In the genomic region with DNA sequence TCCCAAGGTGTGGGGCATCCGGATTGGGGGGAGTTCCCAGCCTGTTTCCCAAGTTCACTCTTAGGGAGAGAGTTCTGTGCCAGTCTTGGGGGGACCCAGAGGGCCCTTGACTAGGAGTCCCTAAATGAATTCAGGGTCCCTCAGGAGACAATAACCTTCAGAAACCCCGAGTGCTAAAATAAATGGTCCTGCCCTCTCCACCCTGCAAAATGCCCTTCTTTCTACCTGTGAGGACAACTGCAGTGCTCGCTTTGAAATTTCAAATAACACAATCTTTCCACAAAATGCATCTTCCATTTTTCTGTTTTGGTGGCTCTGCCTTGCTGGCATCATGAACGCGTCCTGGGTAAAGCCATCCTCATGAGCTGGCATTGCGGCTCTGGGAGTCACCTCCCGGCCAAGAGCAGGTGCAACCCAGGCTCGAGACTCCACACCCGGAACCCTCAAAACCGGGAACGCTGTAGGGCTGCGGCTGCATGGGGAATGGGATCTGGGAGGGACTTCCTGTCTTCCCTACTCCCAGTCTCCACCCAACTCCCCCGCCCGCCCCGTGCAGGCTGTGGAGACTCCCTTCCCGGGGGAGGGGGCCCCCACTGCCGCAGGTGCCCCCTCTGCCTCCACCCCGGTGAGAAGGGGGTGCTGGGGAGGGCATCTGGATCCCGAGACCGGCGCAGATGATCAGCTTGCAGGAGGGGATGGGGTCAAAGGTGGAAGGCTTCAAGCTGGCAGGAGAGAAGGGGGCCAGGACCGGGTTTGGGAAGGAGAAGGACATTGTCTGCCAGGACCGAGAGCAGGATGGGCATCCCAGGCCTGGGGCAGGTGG, we compare ENCODE assay signal across 1 cellular context.
TF ChIP-seq lines count a peak whose summit lies in the region.

Gene ZNF205, plus strand, starts transcription at position 529 of the 823 bp plus-strand sequence. CDS start 845 bp downstream, outside the sequence.

TF ChIP-seq in HepG2, 621 proteins besides CTCF, POLR2A, EP300 and RAD21 (continued from another document and continues in another):
- TF ChIP-seq ZNF512B (CRISPR knock-in tag; IDR thresholded peaks at IDR 0.05; ENCODE audit: borderline replicate concordance) (no peak), ZBTB25 (CRISPR knock-in tag; IDR thresholded peaks at IDR 0.05) (peak; percentile 85; the same call in 1 of the 2 replicates), TMF1 (CRISPR knock-in tag; IDR thresholded peaks at IDR 0.05; ENCODE audit: low read depth) (no peak), XBP1 (CRISPR knock-in tag; IDR thresholded peaks at IDR 0.05) (no peak), THAP9 (CRISPR knock-in tag; IDR thresholded peaks at IDR 0.05; ENCODE audit: borderline replicate concordance) (no peak; the same call in 1 of the 2 replicates), SRSF1 (optimal IDR thresholded peaks at IDR 0.05; ENCODE audit: low read depth, low read length) (peak; percentile 65), ZNF775 (CRISPR knock-in tag; IDR thresholded peaks at IDR 0.05; ENCODE audit: borderline replicate concordance) (no peak), KMT2B (CRISPR knock-in tag; IDR thresholded peaks at IDR 0.05) (peak; percentile 91), ZFAT (CRISPR knock-in tag; conservative IDR thresholded peaks at IDR 0.05) (no peak), IRX3 (CRISPR knock-in tag; IDR thresholded peaks at IDR 0.05; ENCODE audit: borderline replicate concordance, low read depth) (no peak), ZFP62 (CRISPR knock-in tag; IDR thresholded peaks at IDR 0.05) (no peak), FOXA3 (CRISPR knock-in tag; IDR thresholded peaks at IDR 0.05) (peak; percentile 73; the same call in 1 of the 2 replicates), IRF2 (CRISPR knock-in tag; IDR thresholded peaks at IDR 0.05) (peak; percentile 94), GPBP1L1 (CRISPR knock-in tag; IDR thresholded peaks at IDR 0.05) (no peak), PRDM15 (CRISPR knock-in tag; IDR thresholded peaks at IDR 0.05) (no peak), CBFB (CRISPR knock-in tag; IDR thresholded peaks at IDR 0.05) (peak; percentile 67; the same call in 1 of the 2 replicates), KLF15 (CRISPR knock-in tag; IDR thresholded peaks at IDR 0.05; ENCODE audit: borderline replicate concordance) (no peak), ZNF788 (CRISPR knock-in tag; IDR thresholded peaks at IDR 0.05; ENCODE audit: borderline replicate concordance) (peak; percentile 95; the same call in 1 of the 2 replicates), PAX8 (CRISPR knock-in tag; IDR thresholded peaks at IDR 0.05; ENCODE audit: borderline replicate concordance) (0 out of 2 replicates have a peak, but pooled peaks have one; percentile 59), ZNF143 (CRISPR knock-in tag; IDR thresholded peaks at IDR 0.05) (peak; percentile 67), ZNF343 (CRISPR knock-in tag; IDR thresholded peaks at IDR 0.05) (peak; percentile 91; the same call in 1 of the 2 replicates), ATF2 (CRISPR knock-in tag; IDR thresholded peaks at IDR 0.05) (peak; percentile 78; the same call in 1 of the 2 replicates), ZNF674 (CRISPR knock-in tag; IDR thresholded peaks at IDR 0.05; ENCODE audit: low read depth) (no peak), ZNF614 (CRISPR knock-in tag; IDR thresholded peaks at IDR 0.05; ENCODE audit: borderline replicate concordance) (no peak), MEF2D (CRISPR knock-in tag; IDR thresholded peaks at IDR 0.05) (peak; percentile 74), SMAD1 (CRISPR knock-in tag; IDR thresholded peaks at IDR 0.05; ENCODE audit: borderline replicate concordance, low read depth) (no peak), SOX5 (CRISPR knock-in tag; IDR thresholded peaks at IDR 0.05; ENCODE audit: borderline replicate concordance) (no peak; the same call in 1 of the 2 replicates), CHCHD3 (CRISPR knock-in tag; IDR thresholded peaks at IDR 0.05) (no peak), ATM (IDR thresholded peaks at IDR 0.05; ENCODE audit: borderline replicate concordance) (no peak), ZMYM4 (CRISPR knock-in tag; IDR thresholded peaks at IDR 0.05) (peak; percentile 64)
- TF ChIP-seq, protein P1, sequence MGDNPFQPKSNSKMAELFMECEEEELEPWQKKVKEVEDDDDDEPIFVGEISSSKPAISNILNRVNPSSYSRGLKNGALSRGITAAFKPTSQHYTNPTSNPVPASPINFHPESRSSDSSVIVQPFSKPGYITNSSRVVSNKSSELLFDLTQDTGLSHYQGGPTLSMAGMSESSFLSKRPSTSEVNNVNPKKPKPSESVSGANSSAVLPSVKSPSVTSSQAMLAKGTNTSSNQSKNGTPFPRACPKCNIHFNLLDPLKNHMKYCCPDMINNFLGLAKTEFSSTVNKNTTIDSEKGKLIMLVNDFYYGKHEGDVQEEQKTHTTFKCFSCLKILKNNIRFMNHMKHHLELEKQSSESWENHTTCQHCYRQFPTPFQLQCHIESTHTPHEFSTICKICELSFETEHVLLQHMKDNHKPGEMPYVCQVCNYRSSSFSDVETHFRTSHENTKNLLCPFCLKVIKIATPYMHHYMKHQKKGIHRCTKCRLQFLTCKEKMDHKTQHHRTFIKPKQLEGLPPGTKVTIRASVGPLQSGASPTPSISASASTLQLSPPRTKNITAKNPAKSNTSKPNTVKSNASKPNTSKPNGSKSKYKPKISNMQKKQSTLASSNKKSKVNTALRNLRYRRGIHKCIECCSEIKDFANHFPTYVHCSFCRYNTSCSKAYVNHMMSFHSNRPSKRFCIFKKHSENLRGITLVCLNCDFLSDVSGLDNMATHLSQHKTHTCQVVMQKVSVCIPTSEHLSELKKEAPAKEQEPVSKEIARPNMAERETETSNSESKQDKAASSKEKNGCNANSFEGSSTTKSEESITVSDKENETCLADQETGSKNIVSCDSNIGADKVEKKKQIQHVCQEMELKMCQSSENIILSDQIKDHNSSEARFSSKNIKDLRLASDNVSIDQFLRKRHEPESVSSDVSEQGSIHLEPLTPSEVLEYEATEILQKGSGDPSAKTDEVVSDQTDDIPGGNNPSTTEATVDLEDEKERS (CRISPR knock-in tag; IDR thresholded peaks at IDR 0.05): peak; percentile 82; the same call in 1 of the 2 replicates
- TF ChIP-seq, protein P2, sequence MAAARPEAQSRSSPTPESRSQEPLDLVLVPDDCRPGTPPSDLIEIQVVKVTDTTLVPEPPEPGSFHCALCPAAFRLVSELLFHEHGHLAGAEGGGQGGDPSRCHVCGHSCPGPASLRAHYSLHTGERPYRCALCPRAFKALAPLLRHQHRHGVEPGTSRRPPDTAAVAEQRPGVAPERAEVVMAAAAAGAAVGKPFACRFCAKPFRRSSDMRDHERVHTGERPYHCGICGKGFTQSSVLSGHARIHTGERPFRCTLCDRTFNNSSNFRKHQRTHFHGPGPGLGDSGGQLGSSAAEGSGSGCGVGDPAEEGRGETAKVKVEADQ (CRISPR knock-in tag; IDR thresholded peaks at IDR 0.05; ENCODE audit: borderline replicate concordance): no peak
- TF ChIP-seq, protein P3, sequence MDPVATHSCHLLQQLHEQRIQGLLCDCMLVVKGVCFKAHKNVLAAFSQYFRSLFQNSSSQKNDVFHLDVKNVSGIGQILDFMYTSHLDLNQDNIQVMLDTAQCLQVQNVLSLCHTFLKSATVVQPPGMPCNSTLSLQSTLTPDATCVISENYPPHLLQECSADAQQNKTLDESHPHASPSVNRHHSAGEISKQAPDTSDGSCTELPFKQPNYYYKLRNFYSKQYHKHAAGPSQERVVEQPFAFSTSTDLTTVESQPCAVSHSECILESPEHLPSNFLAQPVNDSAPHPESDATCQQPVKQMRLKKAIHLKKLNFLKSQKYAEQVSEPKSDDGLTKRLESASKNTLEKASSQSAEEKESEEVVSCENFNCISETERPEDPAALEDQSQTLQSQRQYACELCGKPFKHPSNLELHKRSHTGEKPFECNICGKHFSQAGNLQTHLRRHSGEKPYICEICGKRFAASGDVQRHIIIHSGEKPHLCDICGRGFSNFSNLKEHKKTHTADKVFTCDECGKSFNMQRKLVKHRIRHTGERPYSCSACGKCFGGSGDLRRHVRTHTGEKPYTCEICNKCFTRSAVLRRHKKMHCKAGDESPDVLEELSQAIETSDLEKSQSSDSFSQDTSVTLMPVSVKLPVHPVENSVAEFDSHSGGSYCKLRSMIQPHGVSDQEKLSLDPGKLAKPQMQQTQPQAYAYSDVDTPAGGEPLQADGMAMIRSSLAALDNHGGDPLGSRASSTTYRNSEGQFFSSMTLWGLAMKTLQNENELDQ (CRISPR knock-in tag; IDR thresholded peaks at IDR 0.05; ENCODE audit: borderline replicate concordance): no peak
